Comparison of ENCODE assay signal across 12 cellular contexts in genomic region chr3:134251731-134252391, GRCh38. TPM values are rescaled to one million over a fixed set of nuclear protein-coding genes. Genes with fewer than 3 reads are reported as not detected.
A peak's percentile ranks its signal among the peaks of the same experiment; 100 is the strongest.
DNase-seq lines count a peak whose midpoint lies in the region; ATAC-seq and TF ChIP-seq lines count a peak whose summit lies in the region.
"Had no signal": no experiment of that assay in that cellular context is flagged by ENCODE, and none has a peak within 500 bp of the region (broad histone marks: within the 10 kb centered on the region; RNA-seq: fewer than 3 reads in every experiment).

No MANE protein-coding gene starts in this region.

- peaks cover 7% of the 10 kb centered on the region for H3K9me3 Mint-ChIP-seq in Caco-2 (ENCODE audit: unreplicated experiment)

- TF ChIP-seq CTCF in Caco-2 (IDR thresholded peaks at IDR 0.05; ENCODE audit: insufficient read depth in 1 of 2, low read depth in 1 of 2, low read length in 1 of 2, severe bottlenecking in 1 of 2, unreplicated experiment in 1 of 2): no peak
- no peak for TF ChIP-seq CTCF in RWPE1 (conservative IDR thresholded peaks at IDR 0.05; ENCODE audit: low read depth)
- no peak for TF ChIP-seq CTCF in gastroesophageal sphincter (IDR thresholded peaks at IDR 0.05)
- TF ChIP-seq CTCF in osteoblast (IDR thresholded peaks at IDR 0.05; ENCODE audit: extremely low read depth, low read depth, low read length): no peak
- no peak for TF ChIP-seq CTCF in GM20000 (IDR thresholded peaks at IDR 0.05; ENCODE audit: extremely low read depth, missing control alignments)

- H3K4me3 ChIP-seq in Caco-2 (ENCODE audit: low read depth, low read length) (no peak overlapping the region), gastroesophageal sphincter (no peak overlapping the region), osteoblast (ENCODE audit: insufficient read depth, low read length) (no peak overlapping the region)

- peaks cover 17% of the 10 kb centered on the region for H3K36me3 Mint-ChIP-seq in Caco-2 (ENCODE audit: insufficient read depth, unreplicated experiment)

- H3K27me3 Mint-ChIP-seq in Caco-2 (ENCODE audit: insufficient read depth, unreplicated experiment): no peaks in the 10 kb centered on the region

- CTCF ChIA-PET in Caco-2 (lab: Charles Lee) (interaction anchor here (1.3 kb wide), 1 partner anchor 9 kb away, joined by 3 read pairs; no protein-coding TSS in a partner anchor), RWPE1 (lab: Yijun Ruan, JAX) (no interaction called here)

- peak overlapping the region; percentile 85 for H3K4me2 ChIP-seq in osteoblast (ENCODE audit: insufficient read depth, low read length)

- no peaks in the 10 kb centered on the region; the same call in 1 of the 2 replicates for H3K9me3 ChIP-seq in Caco-2
- H3K9me3 ChIP-seq in gastroesophageal sphincter: no peaks in the 10 kb centered on the region
- no peaks in the 10 kb centered on the region for H3K9me3 ChIP-seq in osteoblast (ENCODE audit: low read depth, low read length)

- TF ChIP-seq EP300 in gastroesophageal sphincter (IDR thresholded peaks at IDR 0.05): no peak

- H3K4me1 ChIP-seq in Caco-2: peaks cover 28% of the 10 kb centered on the region
- peaks cover 0 to 52% (median 0%) of the 10 kb centered on the region in 3 donors for H3K4me1 ChIP-seq in gastroesophageal sphincter
- H3K4me1 ChIP-seq in osteoblast (ENCODE audit: insufficient read depth, low read length): peaks cover 15% of the 10 kb centered on the region

- ATAC-seq in gastroesophageal sphincter: no peak
- ATAC-seq in GM18873 (IDR thresholded peaks at IDR 0.05; ENCODE audit: low FRiP score, unreplicated experiment): no peak

- peak overlapping the region; percentile 87 for H2AFZ ChIP-seq in osteoblast (ENCODE audit: low read length)

- H3K27ac Mint-ChIP-seq in Caco-2 (ENCODE audit: unreplicated experiment): peak overlapping the region; percentile 76

- intact Hi-C loops in Caco-2 (cut with micrococcal nuclease; ENCODE audit: unreplicated experiment): loop anchor here (2.0 kb wide), 1 partner anchor 47 kb away; no protein-coding TSS in a partner anchor

- BruUV-seq in Caco-2 (replicated peaks; lab: Mats Ljungman, UMichigan): no TSS peak

- H3K4me3 Mint-ChIP-seq in Caco-2 (ENCODE audit: unreplicated experiment): peak overlapping the region; percentile 84

- no peak for TF ChIP-seq POLR2A in gastroesophageal sphincter (IDR thresholded peaks at IDR 0.05)

- H3K27ac ChIP-seq in RWPE1 (peak overlapping the region; percentile 7; the same call in 1 of the 2 replicates), gastroesophageal sphincter (peak overlapping the region; percentile 23 to 97 (median 95)), osteoblast (ENCODE audit: low read depth, low read length) (no peak overlapping the region)

- H3K27me3 ChIP-seq in Caco-2 (replicated peaks; ENCODE audit: control insufficient read depth, insufficient read depth, low read length): no peaks in the 10 kb centered on the region
- no peaks in the 10 kb centered on the region for H3K27me3 ChIP-seq in gastroesophageal sphincter
- H3K27me3 ChIP-seq in osteoblast (ENCODE audit: insufficient read depth, low read length): no peaks in the 10 kb centered on the region

- H3K79me2 ChIP-seq in osteoblast (ENCODE audit: insufficient read depth, low read length): peaks cover 39% of the 10 kb centered on the region

- peaks cover 26% of the 10 kb centered on the region for H3K4me1 Mint-ChIP-seq in Caco-2 (ENCODE audit: low read depth, unreplicated experiment)

- WGBS in gastroesophageal sphincter (ENCODE audit: low coverage in 1 of 2), 2 donors: 73 to 100% methylated on average over 4 of the region's 22 CpGs

- H4K20me1 ChIP-seq in osteoblast (ENCODE audit: insufficient read depth, low read length): peaks cover 28% of the 10 kb centered on the region

- DNase-seq in Caco-2: peak; percentile 26 to 47
- DNase-seq in RWPE1 (ENCODE audit: low spot score): no peak
- DNase-seq in osteoblast (ENCODE audit: insufficient read length, low spot score, missing footprints): no peak
- DNase-seq in KG1 (lab: John Stamatoyannopoulos, UW): no peak
- DNase-seq in GM20000 (ENCODE audit: low spot score): no peak
- no peak for DNase-seq in epidermal melanocyte (ENCODE audit: insufficient read length, low spot score)
- DNase-seq: cerebellar nuclear complex, DMS79, NCI-H2227 treated with DMSO at 0.1 percent for 48 hours, T1000 had no signal

- no peaks in the 10 kb centered on the region for H3K36me3 ChIP-seq in Caco-2 (ENCODE audit: control insufficient read depth, insufficient read depth, low read length)
- H3K36me3 ChIP-seq in gastroesophageal sphincter: no peaks in the 10 kb centered on the region
- H3K36me3 ChIP-seq in osteoblast (ENCODE audit: insufficient read depth, low read length): no peaks in the 10 kb centered on the region

- POLR2A ChIA-PET in Caco-2 (lab: Charles Lee): no interaction called here
- POLR2A ChIA-PET in RWPE1 (lab: Yijun Ruan, JAX; ENCODE audit: low non-redundant PET): no interaction called here

RNA-seq across cellular contexts. Expression of gene RYK, which starts 1.2 kb away (rescaled TPM):
- 101 and 102 TPM in 2 replicates for total RNA-seq in Caco-2 (2022)
- total RNA-seq in gastroesophageal sphincter: 100 to 1,000 TPM in 3 of 4 donors, 10 to 100 TPM in 1; 92.7 to 133 (median 115) TPM
- 108 and 117 TPM in 2 replicates for total RNA-seq in osteoblast

Comparison
In these comparisons a context has a peak if more than half of its experiments do, and no peak if none do; other contexts are left out.
1. DNase-seq: peak in Caco-2 (2 of 2); none in RWPE1 (single experiment), osteoblast (single experiment), KG1 (single experiment), GM20000 (single experiment) and epidermal melanocyte (single experiment).